In genomic region chr10:69972951-69973350, GRCh38 we compare ENCODE assay signal across 14 cellular contexts.
"Had no signal": no experiment of that assay in that cellular context is flagged by ENCODE, and none has a peak within 500 bp of the region (broad histone marks: within the 10 kb centered on the region; RNA-seq: fewer than 3 reads in every experiment).

No MANE protein-coding gene starts in this region.

- ATAC-seq: activated CD8-positive, alpha-beta T cell treated with anti-CD3 and anti-CD28 coated beads for 36 hours; left lung; natural killer cell had no signal

- H3K27me3 ChIP-seq: adrenal gland, right atrium auricular region, stomach had no signal

- H3K9me3 ChIP-seq: adrenal gland, left lung had no signal

- H3K36me3 ChIP-seq: adrenal gland, left lung, right atrium auricular region, stomach had no signal

- H3K27ac ChIP-seq: adrenal gland, left lung, right atrium auricular region, skin epidermis, stomach had no signal

- H3K4me1 ChIP-seq: adrenal gland, left lung, right atrium auricular region had no signal

- H3K4me3 ChIP-seq: adrenal gland, left lung, right atrium auricular region, skin epidermis, stomach had no signal

- DNase-seq: activated CD8-positive, alpha-beta memory T cell treated with anti-CD3 and anti-CD28 coated beads, Interleukin-2, amount 50 U/mL, for 48 hours; activated CD8-positive, alpha-beta T cell treated with anti-CD3 and anti-CD28 coated beads for 36 hours; activated naive CD4-positive, alpha-beta T cell treated with anti-CD3 and anti-CD28 coated beads, Interleukin-2, amount 10 ng/mL, durations not matched to agents 7 days and 5 days; adrenal gland; central memory CD4-positive, alpha-beta T cell; cortex of kidney; effector memory CD4-positive, alpha-beta T cell; foreskin melanocyte; head of caudate nucleus; left lung; natural killer cell; stomach had no signal
